In genomic region chr2:1591978-1592907, GRCh38 we compare ENCODE assay signal across 8 cellular contexts.
DNase-seq lines count a peak whose midpoint lies in the region; ATAC-seq and TF ChIP-seq lines count a peak whose summit lies in the region.

No MANE protein-coding gene starts in this region.

- ATAC-seq in GM19395 (IDR thresholded peaks at IDR 0.05; ENCODE audit: unreplicated experiment), result no peak

- POLR2A ChIA-PET in PC-9 (lab: Charles Lee; ENCODE audit: unreplicated experiment), result no interaction called here

- no peak overlapping the region for H3K27ac ChIP-seq in C4-2B
- H3K27ac ChIP-seq in PC-9, result no peak overlapping the region

- H3K4me1 ChIP-seq in PC-9 (replicated peaks; ENCODE audit: insufficient read depth), result peaks cover 31% of the 10 kb centered on the region

- H2AFZ ChIP-seq in PC-9, result no peak overlapping the region

- in situ Hi-C loops in SK-MEL-5 (cut with HindIII; ENCODE audit: low pct_unique_long_range_greater_than_20kb, low sequenced_read_pairs), result no loop called here

- H3K4me2 ChIP-seq in PC-9, result no peak overlapping the region

- DNase-seq in SK-MEL-5 (ENCODE audit: low read depth, low spot score), result peak; percentile 81
- DNase-seq in head of caudate nucleus, result peak in 23 of 42 donors; percentile 7 to 60 (median 30)
- DNase-seq in osteocyte (ENCODE audit: extremely low spot score, unreplicated experiment), result peak; percentile 90
- no peak for DNase-seq in PC-9
- no peak for DNase-seq in NCI-H774 (lab: John Stamatoyannopoulos, UW)
- DNase-seq in COLO829 (ENCODE audit: low spot score), result no peak

- peak overlapping the region; percentile 54 for H3K27ac Mint-ChIP-seq in osteocyte (ENCODE audit: unreplicated experiment)

- peak; percentile 41 for TF ChIP-seq CTCF in C4-2B (conservative IDR thresholded peaks at IDR 0.05)
- peak; percentile 75 for TF ChIP-seq CTCF in osteocyte (IDR thresholded peaks at IDR 0.05)
- TF ChIP-seq CTCF in PC-9 (conservative IDR thresholded peaks at IDR 0.05), result no peak

- H3K9me3 Mint-ChIP-seq in osteocyte (ENCODE audit: unreplicated experiment), result no peaks in the 10 kb centered on the region

- H3K9me3 ChIP-seq in PC-9 (ENCODE audit: insufficient read depth, low read depth), result no peaks in the 10 kb centered on the region

- H3K36me3 ChIP-seq in PC-9 (ENCODE audit: low read depth), result no peaks in the 10 kb centered on the region

- no peaks in the 10 kb centered on the region for H3K27me3 Mint-ChIP-seq in osteocyte (ENCODE audit: unreplicated experiment)

- H4K20me1 ChIP-seq in PC-9 (ENCODE audit: insufficient read depth), result no peaks in the 10 kb centered on the region

- H3K9me2 ChIP-seq in PC-9 (ENCODE audit: insufficient read depth), result no peaks in the 10 kb centered on the region

- intact Hi-C loops in head of caudate nucleus (cut with DNase I), result no loop called here
- intact Hi-C loops in PC-9 (cut with micrococcal nuclease; ENCODE audit: unreplicated experiment), result no loop called here

- no peak overlapping the region for H3K4me3 ChIP-seq in PC-9

- CTCF ChIA-PET in PC-9 (lab: Charles Lee), result no interaction called here

- no peaks in the 10 kb centered on the region for H3K36me3 Mint-ChIP-seq in osteocyte (ENCODE audit: unreplicated experiment)

- no TSS peak for BruUV-seq in PC-9 (replicated peaks; lab: Mats Ljungman, UMichigan)

- no peak overlapping the region for H3K4me3 Mint-ChIP-seq in osteocyte (ENCODE audit: unreplicated experiment)

- peaks cover 13% of the 10 kb centered on the region for H3K4me1 Mint-ChIP-seq in osteocyte (ENCODE audit: unreplicated experiment)

- no peaks in the 10 kb centered on the region for H3K79me2 ChIP-seq in PC-9 (ENCODE audit: low read depth)

- H3F3A ChIP-seq in PC-9 (ENCODE audit: insufficient read depth, low read depth), result peaks cover 28% of the 10 kb centered on the region; the same call in 1 of the 2 replicates

- peaks cover 7% of the 10 kb centered on the region; the same call in 1 of the 2 replicates for H3K27me3 ChIP-seq in PC-9 (ENCODE audit: insufficient read depth, low read depth)

Comparison
In these comparisons a context has a peak if more than half of its experiments do, and no peak if none do; other contexts are left out.
1. DNase-seq: peak in SK-MEL-5 (single experiment), head of caudate nucleus (23 of 42) and osteocyte (single experiment); none in PC-9 (0 of 2), NCI-H774 (single experiment) and COLO829 (single experiment).